Comparison of ENCODE assay signal across 25 cellular contexts in the genomic region with DNA sequence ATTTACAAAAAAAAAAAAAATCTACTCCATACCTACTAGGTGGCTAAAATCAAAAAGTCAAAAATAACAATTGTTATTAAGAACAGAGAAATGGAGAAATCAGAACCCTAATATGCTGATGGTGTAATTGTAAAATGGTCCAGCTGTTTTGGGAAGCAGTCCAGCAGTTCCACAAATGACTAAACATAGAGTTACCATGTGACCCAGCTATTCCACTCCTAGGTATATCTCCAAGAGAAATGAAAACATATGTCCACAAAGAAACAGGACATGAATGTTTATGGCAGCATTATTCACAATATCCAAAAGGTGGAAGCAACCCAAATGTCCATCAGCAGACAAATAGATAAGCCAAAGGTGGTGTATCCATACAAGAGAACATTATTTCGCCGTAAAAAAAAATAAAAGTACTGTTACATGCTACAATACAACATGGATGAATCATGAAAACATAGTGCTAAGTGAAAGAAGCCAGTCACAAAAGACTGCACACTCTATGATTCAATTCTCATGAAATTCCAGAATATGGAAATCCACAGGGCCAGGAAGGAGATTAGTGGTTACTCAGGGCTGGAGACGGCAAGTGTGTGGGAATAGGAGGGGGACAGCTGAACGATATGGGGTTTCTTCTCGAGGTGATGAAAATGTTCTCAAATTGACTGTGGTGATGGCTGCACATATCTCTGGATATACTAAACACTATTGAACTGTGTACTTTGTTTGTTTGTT. TPM values are rescaled to one million over a fixed set of nuclear protein-coding genes. Genes with fewer than 3 reads are reported as not detected.
"Had no signal": no experiment of that assay in that cellular context is flagged by ENCODE, and none has a peak within 500 bp of the region (broad histone marks: within the 10 kb centered on the region; RNA-seq: fewer than 3 reads in every experiment).

No MANE protein-coding gene starts in this region.

- ATAC-seq: activated CD4-positive, CD25-positive, alpha-beta regulatory T cell treated with anti-CD3 and anti-CD28 coated beads, Interleukin-2, amount 50 U/mL, for 24 hours; activated CD8-positive, alpha-beta T cell treated with anti-CD3 and anti-CD28 coated beads, Interleukin-2, amount 10 ng/mL, durations not matched to agents 7 days and 5 days; left lobe of liver; pancreas; right cardiac atrium; stimulated activated effector memory CD8-positive, alpha-beta T cell treated with anti-CD3 and anti-CD28 coated beads, Interleukin-12 subunit alpha, Interleukin-12 subunit beta, amount 100 ng/mL, for 72 hours; stimulated activated naive CD8-positive, alpha-beta T cell treated with anti-CD3 and anti-CD28 coated beads, Interleukin-15, amount 100 ng/mL, for 72 hours; T-cell had no signal

- H3K4me1 Mint-ChIP-seq: activated naive CD4-positive, alpha-beta T cell treated with anti-CD3 and anti-CD28 coated beads, Interleukin-2, amount 50 U/mL, for 24 hours had no signal

- H3K9me3 ChIP-seq: neutrophil, pancreas, tibial nerve, vagina had no signal

- H3K4me3 ChIP-seq: lung, pancreas, tibial nerve, vagina had no signal

- H3K27ac ChIP-seq: neutrophil, pancreas, tibial nerve, vagina, VCaP had no signal

- H3K4me1 ChIP-seq: pancreas, vagina had no signal

- H3K27me3 ChIP-seq: pancreas, vagina had no signal

- H3K36me3 Mint-ChIP-seq: activated naive CD4-positive, alpha-beta T cell treated with anti-CD3 and anti-CD28 coated beads, Interleukin-2, amount 50 U/mL, for 24 hours; brain; stimulated activated effector memory CD8-positive, alpha-beta T cell treated with anti-CD3 and anti-CD28 coated beads, Interleukin-12 subunit alpha, Interleukin-12 subunit beta, amount 100 ng/mL, for 72 hours; T-cell had no signal

- DNase-seq: activated CD4-positive, alpha-beta T cell treated with anti-CD3 and anti-CD28 coated beads, Interleukin-2, amount 10 ng/mL, durations not matched to agents 7 days and 5 days; activated CD8-positive, alpha-beta T cell treated with anti-CD3 and anti-CD28 coated beads, Interleukin-2, amount 10 ng/mL, durations not matched to agents 7 days and 5 days; activated gamma-delta T cell treated with Interleukin-2 at 50 U/mL for 16 hours; aorta; effector CD4-positive, alpha-beta T cell; kidney; pancreas; right cardiac atrium; stimulated activated CD4-positive, alpha-beta T cell treated with anti-CD3 and anti-CD28 coated beads, Interleukin-2, amount 100 ng/mL, for 24 hours; stimulated activated naive CD8-positive, alpha-beta T cell treated with anti-CD3 and anti-CD28 coated beads, Interleukin-15, amount 100 ng/mL, for 72 hours; T-cell had no signal

- H3K27ac Mint-ChIP-seq: activated CD4-positive, alpha-beta T cell treated with anti-CD3 and anti-CD28 coated beads, Interleukin-2, amount 10 ng/mL, durations not matched to agents 7 days and 5 days; activated CD8-positive, alpha-beta T cell treated with anti-CD3 and anti-CD28 coated beads, Interleukin-2, amount 10 ng/mL, durations not matched to agents 7 days and 5 days; activated naive CD4-positive, alpha-beta T cell treated with anti-CD3 and anti-CD28 coated beads, Interleukin-2, amount 50 U/mL, for 24 hours; activated T-helper 1 cell treated with anti-CD3 and anti-CD28 coated beads, Interleukin-12 subunit alpha, Interleukin-12 subunit beta, Interleukin-2, Interleukin-4 antibody, amounts not matched to agents 30 ng/mL and 10 ng/mL and 1 ng/mL, durations not matched to agents 14 hours and 24 hours and 36 hours; brain; dendritic cell treated with granulocyte-macrophage colony-stimulating factor and Interleukin-4, amounts not matched to agents 40 ng/mL and 50 ng/mL, for 4 days; nephron; stimulated activated effector memory CD8-positive, alpha-beta T cell treated with anti-CD3 and anti-CD28 coated beads, Interleukin-12 subunit alpha, Interleukin-12 subunit beta, amount 100 ng/mL, for 72 hours; stimulated activated naive CD8-positive, alpha-beta T cell treated with anti-CD3 and anti-CD28 coated beads, Interleukin-15, amount 100 ng/mL, for 72 hours; T-cell; T-helper 2 cell treated with Interferon-gamma antibody and Interleukin-4, amounts not matched to agents 5 μg/mL and 100 μg/mL, for 36 hours had no signal

- H3K36me3 ChIP-seq: neutrophil, pancreas, tibial nerve, vagina had no signal

- H3K4me3 Mint-ChIP-seq: activated CD4-positive, alpha-beta T cell treated with anti-CD3 and anti-CD28 coated beads, Interleukin-2, amount 10 ng/mL, durations not matched to agents 7 days and 5 days; activated CD8-positive, alpha-beta T cell treated with anti-CD3 and anti-CD28 coated beads, Interleukin-2, amount 10 ng/mL, durations not matched to agents 7 days and 5 days; activated naive CD4-positive, alpha-beta T cell treated with anti-CD3 and anti-CD28 coated beads, Interleukin-2, amount 50 U/mL, for 24 hours; activated T-helper 1 cell treated with anti-CD3 and anti-CD28 coated beads, Interleukin-12 subunit alpha, Interleukin-12 subunit beta, Interleukin-2, Interleukin-4 antibody, amounts not matched to agents 30 ng/mL and 10 ng/mL and 1 ng/mL, durations not matched to agents 14 hours and 24 hours and 36 hours; brain; dendritic cell treated with granulocyte-macrophage colony-stimulating factor and Interleukin-4, amounts not matched to agents 40 ng/mL and 50 ng/mL, for 4 days; nephron; stimulated activated effector memory CD8-positive, alpha-beta T cell treated with anti-CD3 and anti-CD28 coated beads, Interleukin-12 subunit alpha, Interleukin-12 subunit beta, amount 100 ng/mL, for 72 hours; stimulated activated naive CD8-positive, alpha-beta T cell treated with anti-CD3 and anti-CD28 coated beads, Interleukin-15, amount 100 ng/mL, for 72 hours; T-cell; T-helper 2 cell treated with Interferon-gamma antibody and Interleukin-4, amounts not matched to agents 5 μg/mL and 100 μg/mL, for 36 hours had no signal

- H3K27me3 Mint-ChIP-seq: activated naive CD4-positive, alpha-beta T cell treated with anti-CD3 and anti-CD28 coated beads, Interleukin-2, amount 50 U/mL, for 24 hours had no signal

- H3K9me3 Mint-ChIP-seq: activated CD4-positive, alpha-beta T cell treated with anti-CD3 and anti-CD28 coated beads, Interleukin-2, amount 10 ng/mL, durations not matched to agents 7 days and 5 days; activated naive CD4-positive, alpha-beta T cell treated with anti-CD3 and anti-CD28 coated beads, Interleukin-2, amount 50 U/mL, for 24 hours; activated T-helper 1 cell treated with anti-CD3 and anti-CD28 coated beads, Interleukin-12 subunit alpha, Interleukin-12 subunit beta, Interleukin-2, Interleukin-4 antibody, amounts not matched to agents 30 ng/mL and 10 ng/mL and 1 ng/mL, durations not matched to agents 14 hours and 24 hours and 36 hours; dendritic cell treated with granulocyte-macrophage colony-stimulating factor and Interleukin-4, amounts not matched to agents 40 ng/mL and 50 ng/mL, for 4 days; stimulated activated effector memory CD8-positive, alpha-beta T cell treated with anti-CD3 and anti-CD28 coated beads, Interleukin-12 subunit alpha, Interleukin-12 subunit beta, amount 100 ng/mL, for 72 hours; stimulated activated naive CD8-positive, alpha-beta T cell treated with anti-CD3 and anti-CD28 coated beads, Interleukin-15, amount 100 ng/mL, for 72 hours; T-cell; T-helper 2 cell treated with Interferon-gamma antibody and Interleukin-4, amounts not matched to agents 5 μg/mL and 100 μg/mL, for 36 hours had no signal

RNA-seq across cellular contexts. Expression of a gene that starts 9.1 kb away (rescaled TPM):
- total RNA-seq: vagina had no signal
